8 cellular contexts compared by ENCODE assay signal in genomic region chr22:41380993-41381328, GRCh38. TPM values are rescaled to one million over a fixed set of nuclear protein-coding genes. Genes with fewer than 3 reads are reported as not detected.
DNase-seq lines count a peak whose midpoint lies in the region.

No MANE protein-coding gene starts in this region.

- H3K36me3 ChIP-seq in H7 (replicated peaks; ENCODE audit: control insufficient read depth, insufficient read depth, low read length): no peaks in the 10 kb centered on the region
- H3K36me3 ChIP-seq in MG63: no peaks in the 10 kb centered on the region

- peak overlapping the region; percentile 99 for H3K27ac ChIP-seq in layer of hippocampus (ENCODE audit: low read depth, low read length)

- in situ Hi-C loops in T47D (cut with HindIII; ENCODE audit: low pct_unique_long_range_greater_than_20kb, low sequenced_read_pairs): no loop called here

- H3K9me3 ChIP-seq in MG63: no peaks in the 10 kb centered on the region

- DNase-seq in NCI-H2227 (lab: John Stamatoyannopoulos, UW; ENCODE audit: unreplicated experiment) (peak; percentile 57), NCI-H2227 treated with DMSO at 0.1 percent for 48 hours (lab: John Stamatoyannopoulos, UW) (no peak), H7 (no peak), MG63 (peak; percentile 82), T47D (ENCODE audit: low read depth in 1 of 2, low spot score in 1 of 2) (peak; percentile 27 to 88), stromal cell of bone marrow (ENCODE audit: low read depth) (peak; percentile 83), mesenteric fat pad (ENCODE audit: low spot score) (no peak)

- H3K4me3 ChIP-seq in H7 (ENCODE audit: insufficient read depth, low read depth, low read length): peak overlapping the region; percentile 59
- H3K4me3 ChIP-seq in MG63: peak overlapping the region; percentile 69

- H3K27me3 ChIP-seq in H7 (ENCODE audit: control insufficient read depth, insufficient read depth, low read length) (no peaks in the 10 kb centered on the region; the same call in 1 of the 2 replicates), MG63 (no peaks in the 10 kb centered on the region), layer of hippocampus (ENCODE audit: control insufficient read depth, insufficient read depth, low read length) (no peaks in the 10 kb centered on the region)

RNA-seq across cellular contexts. Expression of gene TEF, which starts 0.8 kb away (rescaled TPM):
- 4.8 and 12.7 TPM in 2 replicates for total RNA-seq in H7 (2014; rRNA removed; shearing (Covaris generic))
- 6.1 and 6.4 TPM in 2 replicates for total RNA-seq in MG63 (2014; rRNA removed; shearing (Covaris generic); ENCODE audit: low replicate concordance)
- 15.6 TPM for total RNA-seq in mesenteric fat pad

Comparison
In these comparisons a context has a peak if more than half of its experiments do, and no peak if none do; other contexts are left out.
1. DNase-seq: peak in NCI-H2227 (single experiment), MG63 (single experiment), T47D (2 of 2) and stromal cell of bone marrow (single experiment); none in NCI-H2227 treated with DMSO at 0.1 percent for 48 hours (single experiment), H7 (single experiment) and mesenteric fat pad (single experiment).